7 cellular contexts compared by ENCODE assay signal in genomic region chr5:4734348-4734747, GRCh38.
"Had no signal": no experiment of that assay in that cellular context is flagged by ENCODE, and none has a peak within 500 bp of the region (broad histone marks: within the 10 kb centered on the region; RNA-seq: fewer than 3 reads in every experiment).

No MANE protein-coding gene starts in this region.

- DNase-seq: IMR-90, KBM-7, KG1 had no signal

- ATAC-seq: K562 had no signal

- H3K4me2 ChIP-seq: KMS-11 had no signal

- H3K9ac ChIP-seq: KMS-11 had no signal

- H3K27ac ChIP-seq: HL-60, KMS-11 had no signal

- H3K4me3 ChIP-seq: K562 had no signal

- FAIRE-seq: HTR-8/SVneo, K562 had no signal
